In the genomic region with DNA sequence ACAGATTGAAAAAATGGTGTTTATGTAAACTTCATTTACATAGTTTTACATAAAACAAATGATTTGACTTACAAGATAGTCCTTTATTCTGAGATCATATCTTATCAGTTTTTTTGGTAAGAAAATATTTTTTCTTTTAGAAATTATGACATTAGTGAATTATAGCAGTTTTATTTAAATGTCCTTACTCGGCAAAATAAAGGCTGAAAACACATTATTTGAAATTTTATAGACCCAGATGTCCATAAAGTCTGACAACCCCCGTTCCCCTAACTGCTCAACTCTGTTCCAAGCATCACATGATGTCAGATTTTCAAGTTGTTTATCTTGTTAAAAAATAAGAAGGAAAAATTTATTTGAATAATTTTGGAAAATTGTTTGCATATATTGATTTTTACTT, we compare ENCODE assay signal across 28 cellular contexts.
"Had no signal": no experiment of that assay in that cellular context is flagged by ENCODE, and none has a peak within 500 bp of the region (broad histone marks: within the 10 kb centered on the region; RNA-seq: fewer than 3 reads in every experiment).

No MANE protein-coding gene starts in this region.

- H3K9ac ChIP-seq: neural progenitor cell, parathyroid adenoma had no signal

- H3K4me3 ChIP-seq: left lung, lower lobe of right lung, neural progenitor cell, psoas muscle, skin epidermis, stomach, testis, thyroid gland, transverse colon, upper lobe of left lung, vagina had no signal

- H3K4me1 ChIP-seq: left lung, lower lobe of right lung, parathyroid adenoma, psoas muscle, thyroid gland, transverse colon, upper lobe of left lung, vagina had no signal

- ATAC-seq: left colon; left lung; lower lobe of right lung; natural killer cell; psoas muscle; sciatic nerve; stimulated activated naive B cell treated with anti-CD40 and anti-IgM and Interleukin-4, amounts not matched to agents 10 μg/mL and 1 μg/mL and 100 μg/mL, for 72 hours; stimulated activated naive CD8-positive, alpha-beta T cell treated with anti-CD3 and anti-CD28 coated beads, Interleukin-15, Interleukin-2, amounts not matched to agents 100 U/mL and 50 U/mL, for 24 hours had no signal

- H3K36me3 ChIP-seq: left lung, lower lobe of right lung, neural progenitor cell, neutrophil, stomach, thyroid gland, transverse colon, upper lobe of left lung, vagina had no signal

- H3K27me3 ChIP-seq: left lung, neural progenitor cell, neutrophil, stomach, testis, thyroid gland, transverse colon, upper lobe of left lung, vagina had no signal

- H3K4me2 ChIP-seq: neural progenitor cell had no signal

- H3K27ac ChIP-seq: left lung, lower lobe of right lung, neural progenitor cell, neutrophil, parathyroid adenoma, psoas muscle, skin epidermis, stomach, testis, thyroid gland, transverse colon, upper lobe of left lung, vagina had no signal

- DNase-seq: left colon; left lung; lower lobe of right lung; mammary epithelial cell; mesendoderm; naive B cell; natural killer cell; nephron progenitor cell; occipital lobe; psoas muscle; stimulated activated CD4-positive, alpha-beta T cell treated with anti-CD3 and anti-CD28 coated beads, Interleukin-12 subunit alpha, Interleukin-12 subunit beta, amount 100 ng/mL, for 4 hours; stimulated activated CD4-positive, alpha-beta T cell treated with anti-CD3 and anti-CD28 coated beads, Interleukin-15, amount 100 ng/mL, for 24 hours; stimulated activated CD4-positive, alpha-beta T cell treated with anti-CD3 and anti-CD28 coated beads, Interleukin-2, amount 100 ng/mL, for 24 hours; stimulated activated CD4-positive, alpha-beta T cell treated with anti-CD3 and anti-CD28 coated beads, Interleukin-4, amount 100 ng/mL, for 1 hour; stimulated activated naive B cell treated with anti-CD40 and anti-IgM and Interleukin-4, amounts not matched to agents 10 μg/mL and 1 μg/mL and 100 μg/mL, for 72 hours; stimulated activated naive CD8-positive, alpha-beta T cell treated with anti-CD3 and anti-CD28 coated beads, Interleukin-15, Interleukin-2, amounts not matched to agents 100 U/mL and 50 U/mL, for 24 hours; stomach; testis; thyroid gland; transverse colon; upper lobe of left lung had no signal

- H3K9me3 ChIP-seq: left lung, lower lobe of right lung, neutrophil, psoas muscle, stomach, testis, thyroid gland, transverse colon, upper lobe of left lung, vagina had no signal

- H2AFZ ChIP-seq: neural progenitor cell, parathyroid adenoma had no signal

- FAIRE-seq: keratinocyte had no signal

- H3K79me2 ChIP-seq: parathyroid adenoma had no signal
